ENCODE assay signal across 1 cellular context in genomic region chr9:36152741-36153438, GRCh38.
A peak's percentile ranks its signal among the peaks of the same experiment; 100 is the strongest.
TF ChIP-seq lines count a peak whose summit lies in the region.

No MANE protein-coding gene starts in this region.

TF ChIP-seq in HepG2, 621 proteins besides CTCF, POLR2A, EP300 and RAD21:
- no peak for TF ChIP-seq HNRNPL (IDR thresholded peaks at IDR 0.05; ENCODE audit: low read depth, low read length)
- TF ChIP-seq, protein P1, sequence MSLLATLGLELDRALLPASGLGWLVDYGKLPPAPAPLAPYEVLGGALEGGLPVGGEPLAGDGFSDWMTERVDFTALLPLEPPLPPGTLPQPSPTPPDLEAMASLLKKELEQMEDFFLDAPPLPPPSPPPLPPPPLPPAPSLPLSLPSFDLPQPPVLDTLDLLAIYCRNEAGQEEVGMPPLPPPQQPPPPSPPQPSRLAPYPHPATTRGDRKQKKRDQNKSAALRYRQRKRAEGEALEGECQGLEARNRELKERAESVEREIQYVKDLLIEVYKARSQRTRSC (CRISPR knock-in tag; IDR thresholded peaks at IDR 0.05; ENCODE audit: low read depth), result no peak
- no peak for TF ChIP-seq PBX3 (CRISPR knock-in tag; IDR thresholded peaks at IDR 0.05; ENCODE audit: borderline replicate concordance)
- TF ChIP-seq, protein P2, sequence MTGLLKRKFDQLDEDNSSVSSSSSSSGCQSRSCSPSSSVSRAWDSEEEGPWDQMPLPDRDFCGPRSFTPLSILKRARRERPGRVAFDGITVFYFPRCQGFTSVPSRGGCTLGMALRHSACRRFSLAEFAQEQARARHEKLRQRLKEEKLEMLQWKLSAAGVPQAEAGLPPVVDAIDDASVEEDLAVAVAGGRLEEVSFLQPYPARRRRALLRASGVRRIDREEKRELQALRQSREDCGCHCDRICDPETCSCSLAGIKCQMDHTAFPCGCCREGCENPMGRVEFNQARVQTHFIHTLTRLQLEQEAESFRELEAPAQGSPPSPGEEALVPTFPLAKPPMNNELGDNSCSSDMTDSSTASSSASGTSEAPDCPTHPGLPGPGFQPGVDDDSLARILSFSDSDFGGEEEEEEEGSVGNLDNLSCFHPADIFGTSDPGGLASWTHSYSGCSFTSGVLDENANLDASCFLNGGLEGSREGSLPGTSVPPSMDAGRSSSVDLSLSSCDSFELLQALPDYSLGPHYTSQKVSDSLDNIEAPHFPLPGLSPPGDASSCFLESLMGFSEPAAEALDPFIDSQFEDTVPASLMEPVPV (CRISPR knock-in tag; IDR thresholded peaks at IDR 0.05), result no peak
- TF ChIP-seq ETS1 (CRISPR knock-in tag; IDR thresholded peaks at IDR 0.05), result no peak
- peak; percentile 40; the same call in 1 of the 2 replicates for TF ChIP-seq ZMYM3 (CRISPR knock-in tag; IDR thresholded peaks at IDR 0.05)
- no peak for TF ChIP-seq KLF15 (CRISPR knock-in tag; IDR thresholded peaks at IDR 0.05; ENCODE audit: borderline replicate concordance)
- TF ChIP-seq THAP9 (CRISPR knock-in tag; IDR thresholded peaks at IDR 0.05; ENCODE audit: borderline replicate concordance), result no peak
- no peak for TF ChIP-seq MBD4 (IDR thresholded peaks at IDR 0.05; ENCODE audit: borderline replicate concordance, low read length)
- TF ChIP-seq, protein P3, sequence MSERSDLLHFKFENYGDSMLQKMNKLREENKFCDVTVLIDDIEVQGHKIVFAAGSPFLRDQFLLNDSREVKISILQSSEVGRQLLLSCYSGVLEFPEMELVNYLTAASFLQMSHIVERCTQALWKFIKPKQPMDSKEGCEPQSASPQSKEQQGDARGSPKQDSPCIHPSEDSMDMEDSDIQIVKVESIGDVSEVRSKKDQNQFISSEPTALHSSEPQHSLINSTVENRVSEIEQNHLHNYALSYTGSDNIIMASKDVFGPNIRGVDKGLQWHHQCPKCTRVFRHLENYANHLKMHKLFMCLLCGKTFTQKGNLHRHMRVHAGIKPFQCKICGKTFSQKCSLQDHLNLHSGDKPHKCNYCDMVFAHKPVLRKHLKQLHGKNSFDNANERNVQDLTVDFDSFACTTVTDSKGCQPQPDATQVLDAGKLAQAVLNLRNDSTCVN (CRISPR knock-in tag; IDR thresholded peaks at IDR 0.05; ENCODE audit: borderline replicate concordance), result no peak
- peak; percentile 64 for TF ChIP-seq ZNF629 (CRISPR knock-in tag; conservative IDR thresholded peaks at IDR 0.05)
- TF ChIP-seq ZXDC (CRISPR knock-in tag; IDR thresholded peaks at IDR 0.05), result no peak
- no peak for TF ChIP-seq ZNF761 (CRISPR knock-in tag; conservative IDR thresholded peaks at IDR 0.05)
